ENCODE assay signal across 36 cellular contexts in the genomic region with DNA sequence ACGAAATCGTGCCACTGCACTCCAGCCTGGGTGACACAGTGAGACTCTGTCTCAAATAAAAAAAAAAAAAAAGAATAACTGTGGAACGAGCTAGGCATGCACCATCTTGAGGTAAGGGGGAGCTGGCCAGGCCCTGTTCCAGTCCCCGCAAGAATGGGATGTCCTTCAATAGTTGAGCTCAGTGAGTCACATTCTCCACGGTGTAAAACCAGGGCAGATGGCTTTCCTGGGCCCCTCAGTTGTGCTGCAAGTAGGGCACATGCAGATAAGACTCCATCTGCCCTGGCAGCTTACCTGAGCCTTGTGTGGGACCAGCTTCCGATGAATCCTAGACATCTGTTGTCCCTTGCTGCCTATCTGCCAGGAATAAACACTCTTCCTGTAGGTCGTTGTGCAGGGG.
"Had no signal": no experiment of that assay in that cellular context is flagged by ENCODE, and none has a peak within 500 bp of the region (broad histone marks: within the 10 kb centered on the region; RNA-seq: fewer than 3 reads in every experiment).

No MANE protein-coding gene starts in this region.

- H3K4me3 ChIP-seq: ascending aorta, cardiac muscle cell, colonic mucosa, Peyer's patch, SJSA1 had no signal

- H3K4me1 ChIP-seq: ascending aorta, colonic mucosa, Peyer's patch, SJSA1 had no signal

- H3K4me1 Mint-ChIP-seq: activated CD4-positive, alpha-beta memory T cell treated with anti-CD3 and anti-CD28 coated beads, Interleukin-2, amount 10 ng/mL, durations not matched to agents 7 days and 5 days; activated naive CD4-positive, alpha-beta T cell treated with anti-CD3 and anti-CD28 coated beads, Interleukin-2, amount 50 U/mL, for 24 hours; central memory CD8-positive, alpha-beta T cell had no signal

- DNase-seq: activated CD4-positive, alpha-beta memory T cell treated with anti-CD3 and anti-CD28 coated beads, Interleukin-2, amount 10 ng/mL, durations not matched to agents 7 days and 5 days; activated CD4-positive, alpha-beta T cell treated with anti-CD3 and anti-CD28 coated beads for 1 hour; activated CD4-positive, alpha-beta T cell treated with anti-CD3 and anti-CD28 coated beads for 48 hours; activated CD4-positive, CD25-positive, alpha-beta regulatory T cell; activated CD8-positive, alpha-beta memory T cell treated with anti-CD3 and anti-CD28 coated beads for 24 hours; activated CD8-positive, alpha-beta memory T cell treated with anti-CD3 and anti-CD28 coated beads, Interleukin-2, amount 10 ng/mL, durations not matched to agents 7 days and 5 days; activated gamma-delta T cell; activated naive CD4-positive, alpha-beta T cell treated with Interleukin-2 at 50 U/mL for 16 hours; activated naive CD8-positive, alpha-beta T cell treated with anti-CD3 and anti-CD28 coated beads, Interleukin-2, amount 10 ng/mL, durations not matched to agents 7 days and 5 days; activated T-cell treated with anti-CD3 and anti-CD28 coated beads, Interleukin-2, amount 50 U/mL, for 24 hours; amygdala; colonic mucosa; MM.1S; MV-4-11; NCI-H1092; NCI-H1436 treated with DMSO at 0.1 percent for 48 hours; NCI-H1694 treated with DMSO at 0.1 percent for 48 hours; NCI-H2029; NCI-H226; NCI-H446 treated with DMSO at 0.1 percent for 48 hours; NCI-H526; NCI-H774; Peyer's patch; RPMI8226; SHP77 treated with DMSO at 0.1 percent for 48 hours; T-helper 1 cell; T-helper 2 cell; T-helper 9 cell had no signal

- H3K4me3 Mint-ChIP-seq: activated CD4-positive, alpha-beta memory T cell treated with anti-CD3 and anti-CD28 coated beads, Interleukin-2, amount 10 ng/mL, durations not matched to agents 7 days and 5 days; activated CD8-positive, alpha-beta memory T cell treated with anti-CD3 and anti-CD28 coated beads, Interleukin-2, amount 10 ng/mL, durations not matched to agents 7 days and 5 days; activated naive CD4-positive, alpha-beta T cell treated with anti-CD3 and anti-CD28 coated beads, Interleukin-2, amount 50 U/mL, for 24 hours; activated naive CD8-positive, alpha-beta T cell treated with anti-CD3 and anti-CD28 coated beads, Interleukin-2, amount 10 ng/mL, durations not matched to agents 7 days and 5 days; activated T-cell treated with anti-CD3 and anti-CD28 coated beads, Interleukin-2, amount 50 U/mL, for 24 hours; central memory CD8-positive, alpha-beta T cell had no signal

- H3K27ac ChIP-seq: ascending aorta, cardiac muscle cell, colonic mucosa, KMS-11, Peyer's patch, SJSA1, VCaP had no signal

- H3K9me3 Mint-ChIP-seq: central memory CD8-positive, alpha-beta T cell had no signal

- H3K4me2 ChIP-seq: KMS-11 had no signal

- H3K27me3 ChIP-seq: ascending aorta, cardiac muscle cell, colonic mucosa, Peyer's patch, SJSA1 had no signal

- H3K9ac ChIP-seq: KMS-11 had no signal

- H3K27ac Mint-ChIP-seq: activated CD4-positive, alpha-beta memory T cell treated with anti-CD3 and anti-CD28 coated beads, Interleukin-2, amount 10 ng/mL, durations not matched to agents 7 days and 5 days; activated CD8-positive, alpha-beta memory T cell treated with anti-CD3 and anti-CD28 coated beads, Interleukin-2, amount 10 ng/mL, durations not matched to agents 7 days and 5 days; activated naive CD4-positive, alpha-beta T cell treated with anti-CD3 and anti-CD28 coated beads, Interleukin-2, amount 50 U/mL, for 24 hours; activated naive CD8-positive, alpha-beta T cell treated with anti-CD3 and anti-CD28 coated beads, Interleukin-2, amount 10 ng/mL, durations not matched to agents 7 days and 5 days; activated T-cell treated with anti-CD3 and anti-CD28 coated beads, Interleukin-2, amount 50 U/mL, for 24 hours; activated T-helper 2 cell treated with anti-CD3 and anti-CD28 coated beads, Interferon-gamma antibody, Interleukin-2, Interleukin-4, amounts not matched to agents 10 μg/mL and 5 μg/mL and 100 μg/mL, durations not matched to agents 14 hours and 24 hours and 36 hours had no signal

- H3K9me3 ChIP-seq: ascending aorta, colonic mucosa, Peyer's patch, SJSA1 had no signal

- H3K36me3 ChIP-seq: ascending aorta, cardiac muscle cell, colonic mucosa, Peyer's patch, SJSA1 had no signal

- H3K36me3 Mint-ChIP-seq: activated naive CD4-positive, alpha-beta T cell treated with anti-CD3 and anti-CD28 coated beads, Interleukin-2, amount 50 U/mL, for 24 hours had no signal
